In genomic region chr10:119131512-119132240, GRCh38 we compare ENCODE assay signal across 8 cellular contexts. TPM values are rescaled to one million over a fixed set of nuclear protein-coding genes. Genes with fewer than 3 reads are reported as not detected.
DNase-seq lines count a peak whose midpoint lies in the region; ATAC-seq and TF ChIP-seq lines count a peak whose summit lies in the region.

No MANE protein-coding gene starts in this region.

- H3K4me3 ChIP-seq in GM12865 (ENCODE audit: low read depth, low read length) (peak overlapping the region; percentile 37), Panc1 (ENCODE audit: low read depth in 2 of 2, low read length in 2 of 2) (peak overlapping the region; percentile 2 to 33; a peak in 2 of 4 replicates), right lobe of liver (peak overlapping the region in 2 of 3 donors; percentile 31 to 46)

- peak overlapping the region; percentile 70 for H3K4me3 Mint-ChIP-seq in HFFc6

- CTCF ChIA-PET in Panc1 (lab: Charles Lee) = no interaction called here

- BruUV-seq in Panc1 (replicated peaks; lab: Mats Ljungman, UMichigan) = no TSS peak

- intact Hi-C loops in Panc1 (cut with micrococcal nuclease; ENCODE audit: unreplicated experiment) = no loop called here
- intact Hi-C loops in right lobe of liver (cut with DNase I) = no loop called here

- WGBS in right lobe of liver (ENCODE audit: insufficient coverage, low coverage, low lambda C conversion rate, missing lambda C conversion rate) = 11% methylated on average over 10 of the region's 10 CpGs

- H3K27ac Mint-ChIP-seq in HFFc6 = peak overlapping the region; percentile 55; the same call in 1 of the 2 replicates

- peaks cover 31% of the 10 kb centered on the region for H3K4me1 Mint-ChIP-seq in HFFc6 (ENCODE audit: low read depth)

- DNase-seq in GM12865 (ENCODE audit: low read depth) = peak; percentile 70
- DNase-seq in HFFc6 = no peak
- no peak for DNase-seq in Panc1 (ENCODE audit: low read depth, low spot score)
- DNase-seq in amniotic epithelial cell (ENCODE audit: low read depth) = peak; percentile 55
- DNase-seq in right lobe of liver = no peak
- DNase-seq in GOT3 (lab: John Stamatoyannopoulos, UW) = no peak

- TF ChIP-seq POLR2A in right lobe of liver (IDR thresholded peaks at IDR 0.05) = no peak

- H3K9me3 Mint-ChIP-seq in HFFc6 = no peaks in the 10 kb centered on the region

- H3K27ac ChIP-seq in Panc1 (ENCODE audit: low read length) (peak overlapping the region; percentile 74), right lobe of liver (peak overlapping the region; percentile 58 to 78 (median 75)), temporal lobe (ENCODE audit: low read depth, low read length) (peak overlapping the region; percentile 73)

- in situ Hi-C loops in Panc1 (cut with HindIII; ENCODE audit: low pct_unique_long_range_greater_than_20kb, low sequenced_read_pairs) = no loop called here

- H3K4me1 ChIP-seq in Panc1 (ENCODE audit: control insufficient read depth, insufficient read depth, low read length) = peaks cover 6% of the 10 kb centered on the region; the same call in 1 of the 2 replicates
- peaks cover 0 to 35% (median 7%) of the 10 kb centered on the region in 4 donors for H3K4me1 ChIP-seq in right lobe of liver

- H3K27me3 ChIP-seq in Panc1 (ENCODE audit: control insufficient read depth, insufficient read depth, low read length) (no peaks in the 10 kb centered on the region), right lobe of liver (no peaks in the 10 kb centered on the region)

- TF ChIP-seq CTCF in GM12865 (IDR thresholded peaks at IDR 0.05; ENCODE audit: insufficient read depth, low read depth, low read length, missing control alignments) (no peak), HFFc6 (IDR thresholded peaks at IDR 0.05) (no peak), Panc1 (IDR thresholded peaks at IDR 0.05) (no peak), right lobe of liver (IDR thresholded peaks at IDR 0.05) (no peak)

- ATAC-seq in Panc1 (peak; percentile 72), right lobe of liver (peak; percentile 66 to 80 (median 70)), GM21526 (IDR thresholded peaks at IDR 0.05; ENCODE audit: low FRiP score, unreplicated experiment) (no peak)

- H3K9me3 ChIP-seq in Panc1 (ENCODE audit: control insufficient read depth, insufficient read depth, low read depth, low read length) (no peaks in the 10 kb centered on the region), right lobe of liver (no peaks in the 10 kb centered on the region)

- H3K36me3 ChIP-seq in Panc1 (ENCODE audit: control insufficient read depth, insufficient read depth, low read length) (peaks cover 13% of the 10 kb centered on the region), right lobe of liver (peaks cover 0 to 6% (median 2%) of the 10 kb centered on the region in 4 donors)

- POLR2A ChIA-PET in Panc1 (lab: Charles Lee) = no interaction called here

- H3K36me3 Mint-ChIP-seq in HFFc6 (ENCODE audit: low read depth) = peaks cover 50% of the 10 kb centered on the region

- peaks cover 2% of the 10 kb centered on the region; the same call in 1 of the 2 replicates for H3K27me3 Mint-ChIP-seq in HFFc6 (ENCODE audit: insufficient read depth)

RNA-seq across cellular contexts. Expression of gene DENND10, which starts 27.8 kb away (rescaled TPM):
- total RNA-seq in HFFc6 (2021; fragmentation: NEBNext Ultra II Directional; extraction: Animal tissue kit (Norgen Biotek cat#: 25700)) = 10 to 100 TPM; 43.9 to 53.8 (median 46.8) TPM
- total RNA-seq in Panc1 (2021; ENCODE audit: unreplicated experiment) = 72.8 TPM
- polyA plus RNA-seq in Panc1 (2012; ENCODE audit: insufficient read length) = 70.6 TPM
- total RNA-seq in right lobe of liver = 10 to 100 TPM; 24.0 to 46.4 (median 36.1) TPM
- total RNA-seq in temporal lobe = 46.0 TPM

RNA-seq across cellular contexts. Expression of gene SFXN4, which starts 33.8 kb away (rescaled TPM):
- 10 to 100 TPM; 10.9 to 18.5 (median 14.2) TPM for total RNA-seq in HFFc6 (2021; fragmentation: NEBNext Ultra II Directional; extraction: Animal tissue kit (Norgen Biotek cat#: 25700))
- total RNA-seq in Panc1 (2021; ENCODE audit: unreplicated experiment) (67.0 TPM), right lobe of liver (100 to 1,000 TPM in 1 of 6 experiments, 10 to 100 TPM in 5; 16.0 to 152 (median 23.8) TPM), temporal lobe (17.5 TPM)
- polyA plus RNA-seq in Panc1 (2012; ENCODE audit: insufficient read length) = 56.5 TPM

RNA-seq across cellular contexts. Expression of gene PRDX3, which starts 46.9 kb away (rescaled TPM):
- 100 to 1,000 TPM; 156 to 183 (median 171) TPM for total RNA-seq in HFFc6 (2021; fragmentation: NEBNext Ultra II Directional; extraction: Animal tissue kit (Norgen Biotek cat#: 25700))
- total RNA-seq in Panc1 (2021; ENCODE audit: unreplicated experiment) = 235 TPM
- 145 TPM for polyA plus RNA-seq in Panc1 (2012; ENCODE audit: insufficient read length)
- 100 to 1,000 TPM; 171 to 235 (median 194) TPM for total RNA-seq in right lobe of liver
- total RNA-seq in temporal lobe = 62.0 TPM

RNA-seq across cellular contexts. Expression of gene EIF3A, which starts 51.1 kb away (rescaled TPM):
- 100 to 1,000 TPM; 132 to 149 (median 139) TPM for total RNA-seq in HFFc6 (2021; fragmentation: NEBNext Ultra II Directional; extraction: Animal tissue kit (Norgen Biotek cat#: 25700))
- total RNA-seq in Panc1 (2021; ENCODE audit: unreplicated experiment) (214 TPM), right lobe of liver (10 to 100 TPM; 41.6 to 69.5 (median 57.4) TPM), temporal lobe (66.1 TPM)
- polyA plus RNA-seq in Panc1 (2012; ENCODE audit: insufficient read length) = 181 TPM

Comparison
In these comparisons a context has a peak if more than half of its experiments do, and no peak if none do; other contexts are left out.
1. DNase-seq: peak in GM12865 (single experiment) and amniotic epithelial cell (single experiment); none in HFFc6 (single experiment), Panc1 (single experiment), right lobe of liver (0 of 3) and GOT3 (single experiment).
2. Peak in every context shown above with its lines, with median percentiles within 50 percentile points of each other: H3K4me3 ChIP-seq and H3K27ac ChIP-seq.